Comparison of ENCODE assay signal across 16 cellular contexts in the genomic region with DNA sequence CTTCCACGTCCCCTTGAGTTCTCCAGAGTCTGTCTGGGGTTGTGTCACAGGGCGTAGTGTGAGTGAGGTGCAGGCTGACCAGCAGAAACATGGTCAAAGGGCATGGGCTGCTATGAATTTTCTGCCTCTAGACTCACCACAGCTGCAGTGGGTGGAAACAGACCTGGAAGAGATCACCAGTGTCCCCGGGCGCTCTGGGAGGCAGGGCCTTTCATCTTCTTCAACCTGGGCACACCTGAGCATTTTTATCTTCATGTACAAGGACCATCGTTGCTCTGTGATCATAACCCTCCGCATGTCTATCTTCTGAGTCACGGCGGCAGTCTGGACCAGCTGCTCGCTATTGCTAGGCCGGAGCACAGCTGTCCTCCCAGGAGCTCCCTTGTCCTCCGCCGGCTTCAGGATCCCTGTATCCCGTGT. TPM values are rescaled to one million over a fixed set of nuclear protein-coding genes. Genes with fewer than 3 reads are reported as not detected.
DNase-seq lines count a peak whose midpoint lies in the region; ATAC-seq and TF ChIP-seq lines count a peak whose summit lies in the region.
"Had no signal": no experiment of that assay in that cellular context is flagged by ENCODE, and none has a peak within 500 bp of the region (broad histone marks: within the 10 kb centered on the region; RNA-seq: fewer than 3 reads in every experiment).

No MANE protein-coding gene starts in this region.

- H3K4me3 ChIP-seq in fibroblast of villous mesenchyme (ENCODE audit: low read depth, low read length) (no peak overlapping the region), muscle layer of duodenum (ENCODE audit: low read depth in 1 of 2, low read length in 2 of 2) (no peak overlapping the region), upper lobe of left lung (no peak overlapping the region)
- H3K4me3 ChIP-seq: MG63 had no signal

- H3K27ac ChIP-seq in muscle layer of duodenum (ENCODE audit: low read length) (peak overlapping the region; percentile 20), upper lobe of left lung (no peak overlapping the region)

- no peaks in the 10 kb centered on the region for H3K36me3 ChIP-seq in muscle layer of duodenum (ENCODE audit: control insufficient read depth in 1 of 2, insufficient read depth in 2 of 2, low read length in 2 of 2)
- no peaks in the 10 kb centered on the region for H3K36me3 ChIP-seq in upper lobe of left lung
- H3K36me3 ChIP-seq: MG63 had no signal

- H3K4me1 ChIP-seq in muscle layer of duodenum (ENCODE audit: control insufficient read depth in 1 of 2, insufficient read depth in 2 of 2, low read length in 2 of 2) (peaks cover 0 to 5% of the 10 kb centered on the region in 2 donors), upper lobe of left lung (peaks cover 0 to 19% (median 4%) of the 10 kb centered on the region in 4 donors)

- TF ChIP-seq POLR2A in upper lobe of left lung (IDR thresholded peaks at IDR 0.05) = no peak

- TF ChIP-seq CTCF in fibroblast of villous mesenchyme (IDR thresholded peaks at IDR 0.05; ENCODE audit: insufficient read depth, low read depth, low read length) (no peak), upper lobe of left lung (IDR thresholded peaks at IDR 0.05) (no peak)

- no peaks in the 10 kb centered on the region for H3K27me3 ChIP-seq in muscle layer of duodenum (ENCODE audit: low read depth, low read length)
- no peaks in the 10 kb centered on the region for H3K27me3 ChIP-seq in upper lobe of left lung
- H3K27me3 ChIP-seq: MG63 had no signal

- DNase-seq in NCI-H82 (lab: John Stamatoyannopoulos, UW) (peak; percentile 32), NCI-H82 treated with DMSO at 0.1 percent for 48 hours (lab: John Stamatoyannopoulos, UW; ENCODE audit: unreplicated experiment) (no peak), fibroblast of villous mesenchyme (ENCODE audit: low read depth) (peak; percentile 20), upper lobe of left lung (peak in 1 of 2 donors; percentile 26), hippocampal formation (lab: John Stamatoyannopoulos, UW) (no peak)
- no peak for DNase-seq in activated naive CD4-positive, alpha-beta T cell treated with anti-CD3 and anti-CD28 coated beads, Interleukin-2, amount 50 U/mL, for 16 hours
- DNase-seq: activated CD8-positive, alpha-beta memory T cell treated with anti-CD3 and anti-CD28 coated beads, Interleukin-2, amount 10 ng/mL, durations not matched to agents 7 days and 5 days; activated naive CD4-positive, alpha-beta T cell treated with anti-CD3 and anti-CD28 coated beads for 36 hours; CD8-positive, alpha-beta T cell; effector CD8-positive, alpha-beta T cell; MG63; NCI-H1930; NCI-H526 treated with DMSO at 0.1 percent for 48 hours; SW 1271 had no signal

- ATAC-seq in upper lobe of left lung (ENCODE audit: low FRiP score in 2 of 2) (peak; percentile 19 to 36), GM21825 (IDR thresholded peaks at IDR 0.05; ENCODE audit: unreplicated experiment) (no peak)
- ATAC-seq: activated CD8-positive, alpha-beta memory T cell treated with anti-CD3 and anti-CD28 coated beads, Interleukin-2, amount 10 ng/mL, durations not matched to agents 7 days and 5 days; CD8-positive, alpha-beta T cell had no signal

- WGBS in upper lobe of left lung, 2 donors = 92 to 95% methylated on average over 13 of the region's 13 CpGs

- no peak for TF ChIP-seq EP300 in upper lobe of left lung (IDR thresholded peaks at IDR 0.05)

- H3K9me3 ChIP-seq in muscle layer of duodenum (ENCODE audit: control insufficient read depth in 1 of 2, low read length in 2 of 2) (no peaks in the 10 kb centered on the region), upper lobe of left lung (no peaks in the 10 kb centered on the region)
- H3K9me3 ChIP-seq: MG63 had no signal

RNA-seq across cellular contexts. Expression of a gene that starts 29.6 kb away (rescaled TPM):
- total RNA-seq in fibroblast of villous mesenchyme (90.2 and 135 TPM in 2 replicates), upper lobe of left lung (10 to 100 TPM; 24.3 to 79.2 (median 67.4) TPM)

Comparison
In these comparisons a context has a peak if more than half of its experiments do, and no peak if none do; other contexts are left out.
1. DNase-seq: peak in NCI-H82 (single experiment) and fibroblast of villous mesenchyme (single experiment); none in NCI-H82 treated with DMSO at 0.1 percent for 48 hours (single experiment), hippocampal formation (0 of 2) and activated naive CD4-positive, alpha-beta T cell treated with anti-CD3 and anti-CD28 coated beads, Interleukin-2, amount 50 U/mL, for 16 hours (single experiment).